In the genomic region with DNA sequence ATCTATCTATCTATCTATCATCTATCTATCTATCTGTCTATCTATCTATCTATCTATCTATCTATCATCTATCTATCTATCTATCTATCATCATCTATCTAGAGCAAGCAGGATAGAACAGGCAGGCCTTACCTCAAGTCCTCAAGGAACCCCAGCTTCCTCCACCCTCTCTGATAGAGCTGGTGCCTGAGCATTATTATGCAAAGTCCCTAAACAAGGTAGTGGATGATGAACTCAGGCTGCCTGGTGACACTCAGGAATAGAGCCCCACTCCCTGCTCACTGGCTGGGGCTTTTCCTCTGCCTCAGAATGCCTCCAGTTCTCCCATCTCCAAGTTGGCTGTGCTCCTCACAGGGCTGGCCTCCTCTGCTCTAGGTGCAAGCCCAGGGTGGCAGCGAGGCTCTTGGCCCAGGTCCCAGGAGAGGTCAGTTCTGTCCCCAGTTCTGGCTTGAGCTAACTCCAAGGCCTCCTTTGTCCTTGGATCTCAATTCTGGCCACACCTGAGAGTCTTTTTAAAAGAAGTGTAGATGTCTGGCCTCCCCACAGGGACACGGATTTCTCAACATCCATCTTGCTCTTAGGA, we compare ENCODE assay signal across 22 cellular contexts.
"Had no signal": no experiment of that assay in that cellular context is flagged by ENCODE, and none has a peak within 500 bp of the region (broad histone marks: within the 10 kb centered on the region; RNA-seq: fewer than 3 reads in every experiment).

No MANE protein-coding gene starts in this region.

- H3K4me1 ChIP-seq: gastrocnemius medialis, heart right ventricle, left lung, lower lobe of right lung, prostate gland, sigmoid colon, transverse colon, upper lobe of right lung, uterus had no signal

- H3K4me3 ChIP-seq: dorsolateral prefrontal cortex, gastrocnemius medialis, heart right ventricle, left lung, lower lobe of right lung, prostate gland, sigmoid colon, thoracic aorta, transverse colon, upper lobe of right lung, uterus had no signal

- H3K36me3 Mint-ChIP-seq: memory B cell; naive B cell; natural killer cell treated with Interleukin-12 subunit alpha and Interleukin-12 subunit beta and Interleukin-15 and Interleukin-18, amount 100 ng/mL, for 72 hours; stimulated activated memory B cell treated with anti-CD40 and anti-IgM and Interleukin-4, amounts not matched to agents 10 μg/mL and 1 μg/mL and 100 μg/mL, for 72 hours had no signal

- H3K9me3 Mint-ChIP-seq: natural killer cell treated with Interleukin-12 subunit alpha and Interleukin-12 subunit beta and Interleukin-15 and Interleukin-18, amount 100 ng/mL, for 72 hours; neural crest cell; stimulated activated memory B cell treated with anti-CD40 and anti-IgM and Interleukin-4, amounts not matched to agents 10 μg/mL and 1 μg/mL and 100 μg/mL, for 72 hours had no signal

- H3K4me3 Mint-ChIP-seq: memory B cell; naive B cell; natural killer cell treated with Interleukin-12 subunit alpha and Interleukin-12 subunit beta and Interleukin-15 and Interleukin-18, amount 100 ng/mL, for 72 hours; neural crest cell; stimulated activated memory B cell treated with anti-CD40 and anti-IgM and Interleukin-4, amounts not matched to agents 10 μg/mL and 1 μg/mL and 100 μg/mL, for 72 hours had no signal

- H3K27ac ChIP-seq: dorsolateral prefrontal cortex, gastrocnemius medialis, heart right ventricle, left lung, lower lobe of right lung, prostate gland, sigmoid colon, thoracic aorta, transverse colon, upper lobe of right lung, uterus had no signal

- ATAC-seq: gastrocnemius medialis; left lung; lower lobe of right lung; natural killer cell treated with Interleukin-12 subunit alpha and Interleukin-12 subunit beta and Interleukin-15 and Interleukin-18, amount 100 ng/mL, for 72 hours; stimulated activated memory B cell treated with anti-CD40 and anti-IgM and Interleukin-4, amounts not matched to agents 10 μg/mL and 1 μg/mL and 100 μg/mL, for 72 hours; stimulated activated naive CD8-positive, alpha-beta T cell treated with anti-CD3 and anti-CD28 coated beads, Interleukin-15, Interleukin-2, amounts not matched to agents 100 U/mL and 50 U/mL, for 24 hours; upper lobe of right lung had no signal

- H3K36me3 ChIP-seq: gastrocnemius medialis, heart right ventricle, left lung, lower lobe of right lung, prostate gland, thoracic aorta, transverse colon, upper lobe of right lung, uterus had no signal

- H3K27me3 Mint-ChIP-seq: naive B cell; natural killer cell treated with Interleukin-12 subunit alpha and Interleukin-12 subunit beta and Interleukin-15 and Interleukin-18, amount 100 ng/mL, for 72 hours; stimulated activated memory B cell treated with anti-CD40 and anti-IgM and Interleukin-4, amounts not matched to agents 10 μg/mL and 1 μg/mL and 100 μg/mL, for 72 hours had no signal

- H3K27me3 ChIP-seq: gastrocnemius medialis, heart right ventricle, left lung, sigmoid colon, transverse colon, upper lobe of right lung, uterus had no signal

- H3K27ac Mint-ChIP-seq: memory B cell; natural killer cell treated with Interleukin-12 subunit alpha and Interleukin-12 subunit beta and Interleukin-15 and Interleukin-18, amount 100 ng/mL, for 72 hours; stimulated activated memory B cell treated with anti-CD40 and anti-IgM and Interleukin-4, amounts not matched to agents 10 μg/mL and 1 μg/mL and 100 μg/mL, for 72 hours had no signal

- H3K9me3 ChIP-seq: gastrocnemius medialis, left lung, lower lobe of right lung, prostate gland, sigmoid colon, thoracic aorta, transverse colon, upper lobe of right lung, uterus had no signal

- H3K4me1 Mint-ChIP-seq: memory B cell; naive B cell; neural crest cell; stimulated activated memory B cell treated with anti-CD40 and anti-IgM and Interleukin-4, amounts not matched to agents 10 μg/mL and 1 μg/mL and 100 μg/mL, for 72 hours had no signal

- DNase-seq: central memory CD4-positive, alpha-beta T cell; dorsolateral prefrontal cortex; effector CD4-positive, alpha-beta T cell; gastrocnemius medialis; hippocampal formation; left lung; lower lobe of right lung; naive B cell; sigmoid colon; stimulated activated CD4-positive, alpha-beta T cell treated with anti-CD3 and anti-CD28 coated beads, Interleukin-2, amount 100 ng/mL, for 24 hours; stimulated activated CD4-positive, alpha-beta T cell treated with anti-CD3 and anti-CD28 coated beads, Interleukin-4, amount 100 ng/mL, for 24 hours; stimulated activated naive CD8-positive, alpha-beta T cell treated with anti-CD3 and anti-CD28 coated beads, Interleukin-15, Interleukin-2, amounts not matched to agents 100 U/mL and 50 U/mL, for 24 hours; transverse colon; upper lobe of right lung; uterus had no signal
